ENCODE assay signal across 15 cellular contexts in the genomic region with DNA sequence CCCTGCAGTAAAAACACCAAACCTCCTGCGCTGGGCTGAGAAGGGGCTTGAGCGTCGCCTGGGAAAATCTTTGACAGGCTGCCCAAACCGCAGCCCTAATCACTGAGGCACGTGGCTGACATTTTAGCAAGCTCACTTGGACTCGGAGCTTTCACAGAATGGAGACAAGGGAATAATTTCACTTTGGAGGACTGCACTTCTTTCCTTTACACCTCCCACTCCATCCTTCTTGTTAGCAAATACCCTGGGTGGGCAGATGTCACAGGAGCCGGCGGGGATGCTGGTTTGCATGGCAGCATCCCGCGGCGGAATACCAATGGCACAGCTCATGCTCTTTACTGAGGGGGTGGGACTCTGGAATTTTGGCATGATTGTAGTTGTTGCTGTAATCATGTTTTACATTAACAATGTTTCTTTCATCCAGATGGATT.
DNase-seq lines count a peak whose midpoint lies in the region; ATAC-seq and TF ChIP-seq lines count a peak whose summit lies in the region.
"Had no signal": no experiment of that assay in that cellular context is flagged by ENCODE, and none has a peak within 500 bp of the region (broad histone marks: within the 10 kb centered on the region; RNA-seq: fewer than 3 reads in every experiment).

No MANE protein-coding gene starts in this region.

- ATAC-seq in psoas muscle: peak; percentile 36 to 57 (median 46)
- ATAC-seq: upper lobe of right lung had no signal

- WGBS in psoas muscle, 3 donors: 22 to 51% (median 35%) methylated on average over 11 of the region's 11 CpGs

- no peaks in the 10 kb centered on the region for H3K9me3 Mint-ChIP-seq in immature natural killer cell

- peaks cover 10% of the 10 kb centered on the region for H3K9me3 ChIP-seq in psoas muscle
- H3K9me3 ChIP-seq: HAP-1, ovary, upper lobe of right lung had no signal

- peak overlapping the region; percentile 20 for H3K27ac ChIP-seq in psoas muscle
- H3K27ac ChIP-seq: ovary, upper lobe of right lung had no signal

- intact Hi-C loops in psoas muscle (cut with DNase I): no loop called here

- peaks cover 5% of the 10 kb centered on the region for H3K4me1 ChIP-seq in psoas muscle
- H3K4me1 ChIP-seq: HAP-1 had no signal

- H3K4me3 Mint-ChIP-seq in immature natural killer cell: no peak overlapping the region
- H3K4me3 Mint-ChIP-seq: activated naive CD4-positive, alpha-beta T cell treated with anti-CD3 and anti-CD28 coated beads, Interleukin-2, amount 50 U/mL, for 24 hours had no signal

- H3K27me3 ChIP-seq in psoas muscle (ENCODE audit: insufficient read depth in 3 of 3, low read length in 2 of 3): no peaks in the 10 kb centered on the region
- H3K27me3 ChIP-seq: ovary, upper lobe of right lung had no signal

- H3K36me3 ChIP-seq in psoas muscle (ENCODE audit: insufficient read depth in 1 of 2, low read depth in 1 of 2): no peaks in the 10 kb centered on the region
- H3K36me3 ChIP-seq: HAP-1, ovary, upper lobe of right lung had no signal

- DNase-seq in AG08395 (ENCODE audit: low spot score) (peak; percentile 91), SW480 (ENCODE audit: low spot score) (peak; percentile 28), fibroblast of the aortic adventitia (ENCODE audit: low read depth) (peak; percentile 93), psoas muscle (peak; percentile 73 to 78), NCI-H748 (lab: John Stamatoyannopoulos, UW; ENCODE audit: unreplicated experiment) (no peak), NCI-H1092 (lab: John Stamatoyannopoulos, UW) (no peak), NCI-H526 treated with DMSO at 0.1 percent for 48 hours (lab: John Stamatoyannopoulos, UW) (no peak), immature natural killer cell (no peak)
- DNase-seq: activated CD4-positive, alpha-beta T cell treated with anti-CD3 and anti-CD28 coated beads, Interleukin-2, amount 50 U/mL, for 48 hours; AML-193; Kasumi-1; upper lobe of right lung had no signal

- H3K27ac Mint-ChIP-seq in immature natural killer cell: no peak overlapping the region
- H3K27ac Mint-ChIP-seq: activated naive CD4-positive, alpha-beta T cell treated with anti-CD3 and anti-CD28 coated beads, Interleukin-2, amount 50 U/mL, for 24 hours had no signal

- H3K4me3 ChIP-seq in fibroblast of the aortic adventitia (ENCODE audit: low read depth, low read length) (no peak overlapping the region), psoas muscle (no peak overlapping the region)
- H3K4me3 ChIP-seq: HAP-1, ovary, upper lobe of right lung had no signal

- TF ChIP-seq CTCF in fibroblast of the aortic adventitia (IDR thresholded peaks at IDR 0.05; ENCODE audit: insufficient read depth, low read length): no peak
- no peak for TF ChIP-seq CTCF in psoas muscle (IDR thresholded peaks at IDR 0.05)

- H3K4me1 Mint-ChIP-seq in immature natural killer cell: no peaks in the 10 kb centered on the region
- H3K4me1 Mint-ChIP-seq: activated naive CD4-positive, alpha-beta T cell treated with anti-CD3 and anti-CD28 coated beads, Interleukin-2, amount 50 U/mL, for 24 hours had no signal

- H3K27me3 Mint-ChIP-seq in immature natural killer cell (ENCODE audit: low read depth in 3 of 3): peaks cover 3 to 14% (median 9%) of the 10 kb centered on the region in 3 donors

- H3K36me3 Mint-ChIP-seq in immature natural killer cell: no peaks in the 10 kb centered on the region
- H3K36me3 Mint-ChIP-seq: activated naive CD4-positive, alpha-beta T cell treated with anti-CD3 and anti-CD28 coated beads, Interleukin-2, amount 50 U/mL, for 24 hours had no signal

Comparison
In these comparisons a context has a peak if more than half of its experiments do, and no peak if none do; other contexts are left out.
1. DNase-seq: peak in AG08395 (single experiment), SW480 (single experiment), fibroblast of the aortic adventitia (single experiment) and psoas muscle (2 of 2); none in NCI-H748 (single experiment), NCI-H1092 (single experiment), NCI-H526 treated with DMSO at 0.1 percent for 48 hours (single experiment) and immature natural killer cell (0 of 3).